Comparison of ENCODE assay signal across 16 cellular contexts in genomic region chr14:76294876-76295275, GRCh38.
DNase-seq lines count a peak whose midpoint lies in the region; ATAC-seq and TF ChIP-seq lines count a peak whose summit lies in the region.
"Had no signal": no experiment of that assay in that cellular context is flagged by ENCODE, and none has a peak within 500 bp of the region (broad histone marks: within the 10 kb centered on the region; RNA-seq: fewer than 3 reads in every experiment).

No MANE protein-coding gene starts in this region.

- DNase-seq in activated CD8-positive, alpha-beta memory T cell treated with anti-CD3 and anti-CD28 coated beads, Interleukin-2, amount 10 ng/mL, durations not matched to agents 7 days and 5 days: peak; percentile 11
- DNase-seq in activated CD8-positive, alpha-beta memory T cell treated with anti-CD3 and anti-CD28 coated beads, Interleukin-2, amount 50 U/mL, for 4 hours: no peak
- DNase-seq in M059J (ENCODE audit: low read depth) (peak; percentile 11), endodermal cell (peak; percentile 23), progenitor cell of endocrine pancreas (ENCODE audit: low spot score, unreplicated experiment) (no peak), erythroblast (lab: John Stamatoyannopoulos, UW) (no peak), NCI-H2029 (lab: John Stamatoyannopoulos, UW) (no peak), H4 (ENCODE audit: low spot score) (no peak)
- DNase-seq: 8988T; AML-193; CD8-positive, alpha-beta memory T cell; DMS 273 treated with DMSO at 0.1 percent for 48 hours; DMS79; HCEC 1CT; HFFc6 had no signal

- H3K36me3 Mint-ChIP-seq in activated CD8-positive, alpha-beta memory T cell treated with anti-CD3 and anti-CD28 coated beads, Interleukin-2, amount 10 ng/mL, durations not matched to agents 7 days and 5 days: no peaks in the 10 kb centered on the region
- H3K36me3 Mint-ChIP-seq in endodermal cell (ENCODE audit: low read depth) (no peaks in the 10 kb centered on the region), progenitor cell of endocrine pancreas (ENCODE audit: insufficient read depth) (no peaks in the 10 kb centered on the region)
- H3K36me3 Mint-ChIP-seq: CD8-positive, alpha-beta memory T cell had no signal

- no peaks in the 10 kb centered on the region for H3K4me1 Mint-ChIP-seq in activated CD8-positive, alpha-beta memory T cell treated with anti-CD3 and anti-CD28 coated beads, Interleukin-2, amount 10 ng/mL, durations not matched to agents 7 days and 5 days
- peaks cover 11% of the 10 kb centered on the region for H3K4me1 Mint-ChIP-seq in endodermal cell
- peaks cover 35% of the 10 kb centered on the region for H3K4me1 Mint-ChIP-seq in progenitor cell of endocrine pancreas (ENCODE audit: low read depth)
- H3K4me1 Mint-ChIP-seq: CD8-positive, alpha-beta memory T cell had no signal

- H3K4me3 Mint-ChIP-seq in activated CD8-positive, alpha-beta memory T cell treated with anti-CD3 and anti-CD28 coated beads, Interleukin-2, amount 10 ng/mL, durations not matched to agents 7 days and 5 days: no peak overlapping the region
- H3K4me3 Mint-ChIP-seq in endodermal cell (no peak overlapping the region), progenitor cell of endocrine pancreas (ENCODE audit: low read depth) (no peak overlapping the region)
- H3K4me3 Mint-ChIP-seq: CD8-positive, alpha-beta memory T cell; HFFc6 had no signal

- WGBS in endodermal cell (ENCODE audit: insufficient coverage in 1 of 2, insufficient read length in 1 of 2), 2 experiments: 92 to 93% methylated on average over 2 to 3 of the region's 3 CpGs

- ATAC-seq in activated CD8-positive, alpha-beta memory T cell treated with anti-CD3 and anti-CD28 coated beads, Interleukin-2, amount 10 ng/mL, durations not matched to agents 7 days and 5 days: no peak

- no peak overlapping the region for H3K27ac Mint-ChIP-seq in activated CD8-positive, alpha-beta memory T cell treated with anti-CD3 and anti-CD28 coated beads, Interleukin-2, amount 10 ng/mL, durations not matched to agents 7 days and 5 days
- H3K27ac Mint-ChIP-seq in endodermal cell: no peak overlapping the region
- peak overlapping the region; percentile 93 for H3K27ac Mint-ChIP-seq in progenitor cell of endocrine pancreas
- H3K27ac Mint-ChIP-seq: CD8-positive, alpha-beta memory T cell; HFFc6 had no signal

- H3K4me1 ChIP-seq in endodermal cell (ENCODE audit: control insufficient read depth, insufficient read depth, low read length): no peaks in the 10 kb centered on the region
- H3K4me1 ChIP-seq: BLaER1 had no signal

- no peak for TF ChIP-seq POLR2A in erythroblast (IDR thresholded peaks at IDR 0.05; ENCODE audit: low read length)

- CTCF ChIA-PET in activated CD8-positive, alpha-beta memory T cell treated with anti-CD3 and anti-CD28 coated beads, Interleukin-2, amount 10 ng/mL, durations not matched to agents 7 days and 5 days (lab: Charles Lee): no interaction called here

- H3K27me3 Mint-ChIP-seq in activated CD8-positive, alpha-beta memory T cell treated with anti-CD3 and anti-CD28 coated beads, Interleukin-2, amount 10 ng/mL, durations not matched to agents 7 days and 5 days: peaks cover 13% of the 10 kb centered on the region
- H3K27me3 Mint-ChIP-seq in endodermal cell (ENCODE audit: insufficient read depth): peaks cover 20% of the 10 kb centered on the region
- H3K27me3 Mint-ChIP-seq in progenitor cell of endocrine pancreas: no peaks in the 10 kb centered on the region

- H3K36me3 ChIP-seq in endodermal cell (ENCODE audit: control insufficient read depth, insufficient read depth, low read length): no peaks in the 10 kb centered on the region
- H3K36me3 ChIP-seq: BLaER1 had no signal

- H3K27ac ChIP-seq in endodermal cell (ENCODE audit: low read depth, low read length): no peak overlapping the region
- H3K27ac ChIP-seq: BLaER1 had no signal

- no peaks in the 10 kb centered on the region for H3K9me3 Mint-ChIP-seq in activated CD8-positive, alpha-beta memory T cell treated with anti-CD3 and anti-CD28 coated beads, Interleukin-2, amount 10 ng/mL, durations not matched to agents 7 days and 5 days (ENCODE audit: low read depth)
- H3K9me3 Mint-ChIP-seq in endodermal cell (no peaks in the 10 kb centered on the region), progenitor cell of endocrine pancreas (ENCODE audit: low read depth) (no peaks in the 10 kb centered on the region)
- H3K9me3 Mint-ChIP-seq: HFFc6 had no signal

- TF ChIP-seq CTCF in endodermal cell (conservative IDR thresholded peaks at IDR 0.05): no peak
- no peak for TF ChIP-seq CTCF in progenitor cell of endocrine pancreas (IDR thresholded peaks at IDR 0.05; ENCODE audit: unreplicated experiment)

- H3K4me3 ChIP-seq in endodermal cell (ENCODE audit: low read length): no peak overlapping the region
- H3K4me3 ChIP-seq: BLaER1 had no signal

- H3K9ac ChIP-seq in endodermal cell (ENCODE audit: extremely low read depth, low read length, poor library complexity, severe bottlenecking): no peak overlapping the region
- H3K9ac ChIP-seq: BLaER1 had no signal

- H3K9me3 ChIP-seq in endodermal cell (ENCODE audit: control insufficient read depth, low read length): no peaks in the 10 kb centered on the region
- H3K9me3 ChIP-seq: BLaER1 had no signal

- no peaks in the 10 kb centered on the region for H3K27me3 ChIP-seq in endodermal cell (ENCODE audit: control insufficient read depth, insufficient read depth, low read length, poor library complexity, severe bottlenecking)
- H3K27me3 ChIP-seq: BLaER1 had no signal

Comparison
In these comparisons a context has a peak if more than half of its experiments do, and no peak if none do; other contexts are left out.
1. DNase-seq: peak in activated CD8-positive, alpha-beta memory T cell treated with anti-CD3 and anti-CD28 coated beads, Interleukin-2, amount 10 ng/mL, durations not matched to agents 7 days and 5 days (single experiment), M059J (single experiment) and endodermal cell (single experiment); none in activated CD8-positive, alpha-beta memory T cell treated with anti-CD3 and anti-CD28 coated beads, Interleukin-2, amount 50 U/mL, for 4 hours (single experiment), progenitor cell of endocrine pancreas (single experiment), erythroblast (0 of 2), NCI-H2029 (single experiment) and H4 (single experiment).